ENCODE assay signal across 1 cellular context in the genomic region with DNA sequence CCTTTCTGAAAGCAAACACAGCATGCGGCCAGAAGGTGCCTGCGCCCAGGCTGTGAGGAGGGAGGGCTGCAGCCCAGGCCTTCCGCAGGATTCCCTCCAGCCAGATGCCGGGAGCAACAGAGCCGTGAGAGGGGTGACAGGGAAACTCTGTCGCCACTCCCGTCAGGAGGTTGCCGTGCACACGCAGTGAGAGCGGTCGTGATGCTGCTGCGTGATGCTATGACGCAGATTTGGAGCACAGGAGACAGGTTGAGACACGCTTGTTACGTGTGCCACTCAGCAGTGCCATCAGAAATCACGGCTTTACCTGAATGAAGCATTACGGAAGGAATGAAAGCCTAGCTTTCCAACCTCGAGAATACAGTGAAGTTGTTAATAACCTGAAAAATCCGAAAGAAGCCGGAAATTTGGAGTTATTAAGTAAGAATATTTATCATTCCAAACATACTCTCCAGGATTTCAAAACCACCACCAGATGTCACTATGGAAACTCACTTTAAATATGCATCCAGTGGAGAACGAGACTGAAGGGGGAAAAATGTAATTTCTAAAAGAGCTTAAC.
TF ChIP-seq lines count a peak whose summit lies in the region.

No MANE protein-coding gene starts in this region.

TF ChIP-seq in HCT116, 20 proteins besides CTCF, POLR2A, EP300 and RAD21 (continued from another document):
- TF ChIP-seq REST (IDR thresholded peaks at IDR 0.05; ENCODE audit: low read depth) (no peak), ZNF274 (IDR thresholded peaks at IDR 0.05; ENCODE audit: low read depth, low read length) (no peak), POLR2AphosphoS5 (IDR thresholded peaks at IDR 0.05; ENCODE audit: low read depth, low read length) (no peak), YY1 (IDR thresholded peaks at IDR 0.05; ENCODE audit: extremely low read depth, insufficient replicate concordance, low read depth, low read length) (no peak), SRF (IDR thresholded peaks at IDR 0.05; ENCODE audit: low read depth) (no peak), SP1 (IDR thresholded peaks at IDR 0.05; ENCODE audit: low read depth) (no peak), EZH2phosphoT487 (IDR thresholded peaks at IDR 0.05; ENCODE audit: borderline replicate concordance) (no peak), ELF1 (IDR thresholded peaks at IDR 0.05; ENCODE audit: borderline replicate concordance, low read depth) (no peak), SIN3A (IDR thresholded peaks at IDR 0.05; ENCODE audit: low read depth) (no peak), CEBPB (IDR thresholded peaks at IDR 0.05; ENCODE audit: low read depth) (no peak), EZH2 (IDR thresholded peaks at IDR 0.05) (no peak), TCF7L2 (IDR thresholded peaks at IDR 0.05; ENCODE audit: borderline replicate concordance, extremely low read depth, insufficient read depth, insufficient read length) (no peak)
- TF ChIP-seq, protein P1, sequence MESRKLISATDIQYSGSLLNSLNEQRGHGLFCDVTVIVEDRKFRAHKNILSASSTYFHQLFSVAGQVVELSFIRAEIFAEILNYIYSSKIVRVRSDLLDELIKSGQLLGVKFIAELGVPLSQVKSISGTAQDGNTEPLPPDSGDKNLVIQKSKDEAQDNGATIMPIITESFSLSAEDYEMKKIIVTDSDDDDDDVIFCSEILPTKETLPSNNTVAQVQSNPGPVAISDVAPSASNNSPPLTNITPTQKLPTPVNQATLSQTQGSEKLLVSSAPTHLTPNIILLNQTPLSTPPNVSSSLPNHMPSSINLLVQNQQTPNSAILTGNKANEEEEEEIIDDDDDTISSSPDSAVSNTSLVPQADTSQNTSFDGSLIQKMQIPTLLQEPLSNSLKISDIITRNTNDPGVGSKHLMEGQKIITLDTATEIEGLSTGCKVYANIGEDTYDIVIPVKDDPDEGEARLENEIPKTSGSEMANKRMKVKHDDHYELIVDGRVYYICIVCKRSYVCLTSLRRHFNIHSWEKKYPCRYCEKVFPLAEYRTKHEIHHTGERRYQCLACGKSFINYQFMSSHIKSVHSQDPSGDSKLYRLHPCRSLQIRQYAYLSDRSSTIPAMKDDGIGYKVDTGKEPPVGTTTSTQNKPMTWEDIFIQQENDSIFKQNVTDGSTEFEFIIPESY (IDR thresholded peaks at IDR 0.05; ENCODE audit: extremely low read depth, insufficient replicate concordance, low read length), result no peak
- TF ChIP-seq, protein P2, sequence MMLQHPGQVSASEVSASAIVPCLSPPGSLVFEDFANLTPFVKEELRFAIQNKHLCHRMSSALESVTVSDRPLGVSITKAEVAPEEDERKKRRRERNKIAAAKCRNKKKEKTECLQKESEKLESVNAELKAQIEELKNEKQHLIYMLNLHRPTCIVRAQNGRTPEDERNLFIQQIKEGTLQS (IDR thresholded peaks at IDR 0.05), result no peak
